14 cellular contexts compared by ENCODE assay signal in genomic region chr6:148192310-148192709, GRCh38.
DNase-seq lines count a peak whose midpoint lies in the region; ATAC-seq and TF ChIP-seq lines count a peak whose summit lies in the region.
"Had no signal": no experiment of that assay in that cellular context is flagged by ENCODE, and none has a peak within 500 bp of the region (broad histone marks: within the 10 kb centered on the region; RNA-seq: fewer than 3 reads in every experiment).

No MANE protein-coding gene starts in this region.

- no peaks in the 10 kb centered on the region for H4K20me1 ChIP-seq in PC-3 (ENCODE audit: low read length)
- no peaks in the 10 kb centered on the region for H4K20me1 ChIP-seq in MM.1S (ENCODE audit: insufficient read depth, low read length)

- peaks cover 41% of the 10 kb centered on the region for H3K4me1 ChIP-seq in PC-3 (ENCODE audit: insufficient read depth, low read length)
- no peaks in the 10 kb centered on the region for H3K4me1 ChIP-seq in MM.1S (ENCODE audit: low read length)
- H3K4me1 ChIP-seq in CD8-positive, alpha-beta T cell (ENCODE audit: insufficient read depth, low read length): no peaks in the 10 kb centered on the region

- intact Hi-C loops in PC-3 (cut with micrococcal nuclease) (loop anchor here (2.0 to 10.0 kb wide), 2 partner anchors 152 to 248 kb away; partner anchors contain the start of gene SASH1), sciatic nerve (cut with DNase I) (no loop called here)
- intact Hi-C loops in CD8-positive, alpha-beta T cell (cut with DNase I, micrococcal nuclease): no loop called here

- H3K79me2 ChIP-seq in PC-3 (ENCODE audit: low read length): no peaks in the 10 kb centered on the region
- H3K79me2 ChIP-seq in MM.1S (ENCODE audit: low read length): no peaks in the 10 kb centered on the region

- peak overlapping the region; percentile 93; the same call in 1 of the 2 replicates for H3K27ac ChIP-seq in C4-2B
- H3K27ac ChIP-seq in PC-3 (ENCODE audit: low read length): peak overlapping the region; percentile 89
- no peak overlapping the region for H3K27ac ChIP-seq in MM.1S (ENCODE audit: low read length)
- no peak overlapping the region for H3K27ac ChIP-seq in CD8-positive, alpha-beta T cell (ENCODE audit: low read depth, low read length)
- H3K27ac ChIP-seq: dorsolateral prefrontal cortex had no signal

- H3K9ac ChIP-seq in PC-3 (ENCODE audit: low read length) (peak overlapping the region; percentile 45), MM.1S (ENCODE audit: low read length) (no peak overlapping the region)

- no peaks in the 10 kb centered on the region for H3K9me3 ChIP-seq in PC-3 (ENCODE audit: low read length)
- no peaks in the 10 kb centered on the region for H3K9me3 ChIP-seq in MM.1S (replicated peaks; ENCODE audit: insufficient read depth, low read length)
- H3K9me3 ChIP-seq in CD8-positive, alpha-beta T cell (ENCODE audit: low read length): no peaks in the 10 kb centered on the region

- H3K36me3 Mint-ChIP-seq in CD8-positive, alpha-beta T cell: no peaks in the 10 kb centered on the region

- H2AFZ ChIP-seq in PC-3 (ENCODE audit: low read length): peak overlapping the region; percentile 24; the same call in 1 of the 2 replicates
- H2AFZ ChIP-seq in MM.1S (ENCODE audit: low read length): no peak overlapping the region

- H3K36me3 ChIP-seq in PC-3 (ENCODE audit: low read depth, low read length): no peaks in the 10 kb centered on the region
- no peaks in the 10 kb centered on the region for H3K36me3 ChIP-seq in MM.1S (replicated peaks; ENCODE audit: insufficient read depth, low read length)
- H3K36me3 ChIP-seq in CD8-positive, alpha-beta T cell (ENCODE audit: insufficient read depth, low read length): no peaks in the 10 kb centered on the region

- peak; percentile 76 for DNase-seq in PC-3
- peak; percentile 98 for DNase-seq in fibroblast of mammary gland (ENCODE audit: low read depth)
- no peak for DNase-seq in sciatic nerve (ENCODE audit: low spot score)
- DNase-seq in MM.1S: no peak
- DNase-seq in CD8-positive, alpha-beta T cell: no peak
- no peak for DNase-seq in iPS-NIHi7 (ENCODE audit: extremely low spot score)
- DNase-seq: activated CD4-positive, alpha-beta T cell treated with anti-CD3 and anti-CD28 coated beads for 1 hour; activated gamma-delta T cell treated with Interleukin-2 at 50 U/mL for 16 hours; dorsolateral prefrontal cortex; Kasumi-1; nucleus accumbens; SIG-M5 had no signal

- H3K4me3 ChIP-seq in PC-3 (ENCODE audit: low read length) (peak overlapping the region; percentile 58), fibroblast of mammary gland (ENCODE audit: control insufficient read depth, low read depth, low read length) (peak overlapping the region; percentile 13), MM.1S (ENCODE audit: low read length) (no peak overlapping the region)
- H3K4me3 ChIP-seq in CD8-positive, alpha-beta T cell (ENCODE audit: low read depth, low read length): no peak overlapping the region
- H3K4me3 ChIP-seq: dorsolateral prefrontal cortex had no signal

- H3K9me3 Mint-ChIP-seq in CD8-positive, alpha-beta T cell: no peaks in the 10 kb centered on the region

- BruUV-seq in PC-3 (replicated peaks; lab: Mats Ljungman, UMichigan): no TSS peak

- no peaks in the 10 kb centered on the region for H3K4me1 Mint-ChIP-seq in CD8-positive, alpha-beta T cell (ENCODE audit: low read depth)

- POLR2A ChIA-PET in PC-3 (lab: Charles Lee; ENCODE audit: unreplicated experiment): interaction anchor here (0.6 kb wide), 1 partner anchor 255 kb away, joined by 3 read pairs; no protein-coding TSS in a partner anchor
- POLR2A ChIA-PET in CD8-positive, alpha-beta T cell (lab: Charles Lee): no interaction called here

- ATAC-seq in PC-3 (peak; percentile 80), sciatic nerve (peak; percentile 96), GM21447 (IDR thresholded peaks at IDR 0.05; ENCODE audit: unreplicated experiment) (no peak)
- no peak for ATAC-seq in CD8-positive, alpha-beta T cell

- CTCF ChIA-PET in PC-3 (lab: Charles Lee): interaction anchor here (1.6 to 2.1 kb wide), 2 partner anchors 12 to 58 kb away, joined by 3 to 18 read pairs; no protein-coding TSS in a partner anchor
- CTCF ChIA-PET in CD8-positive, alpha-beta T cell (lab: Charles Lee): no interaction called here

- TF ChIP-seq CTCF in C4-2B (conservative IDR thresholded peaks at IDR 0.05) (no peak), PC-3 (conservative IDR thresholded peaks at IDR 0.05; ENCODE audit: low read depth, low read length) (no peak), fibroblast of mammary gland (conservative IDR thresholded peaks at IDR 0.05; ENCODE audit: control insufficient read depth, insufficient read depth, low read depth, low read length) (no peak), MM.1S (IDR thresholded peaks at IDR 0.05; ENCODE audit: low read length) (no peak)
- no peak for TF ChIP-seq CTCF in CD8-positive, alpha-beta T cell (IDR thresholded peaks at IDR 0.05)

- no peak overlapping the region for H3K27ac Mint-ChIP-seq in CD8-positive, alpha-beta T cell

- no peaks in the 10 kb centered on the region for H3K9me2 ChIP-seq in PC-3 (replicated peaks; ENCODE audit: low read length)
- no peaks in the 10 kb centered on the region for H3K9me2 ChIP-seq in MM.1S (replicated peaks; ENCODE audit: insufficient read depth, low read length)

- no peak overlapping the region for H3K4me3 Mint-ChIP-seq in CD8-positive, alpha-beta T cell

- H3K27me3 Mint-ChIP-seq in CD8-positive, alpha-beta T cell (ENCODE audit: low read depth): peaks cover 29% of the 10 kb centered on the region

- H3F3A ChIP-seq in PC-3 (ENCODE audit: low read length, unreplicated experiment): peaks cover 5% of the 10 kb centered on the region
- no peaks in the 10 kb centered on the region for H3F3A ChIP-seq in MM.1S (ENCODE audit: insufficient read depth, low read length)

- H3K27me3 ChIP-seq in PC-3 (ENCODE audit: low read length) (no peaks in the 10 kb centered on the region), MM.1S (replicated peaks; ENCODE audit: insufficient read depth, low read length) (peaks cover 22% of the 10 kb centered on the region; the same call in 1 of the 2 replicates)
- H3K27me3 ChIP-seq in CD8-positive, alpha-beta T cell (ENCODE audit: insufficient read depth, low read length): peaks cover 8% of the 10 kb centered on the region

- H3K4me2 ChIP-seq in PC-3 (ENCODE audit: low read length): peak overlapping the region; percentile 83
- H3K4me2 ChIP-seq in MM.1S (ENCODE audit: low read depth, low read length): no peak overlapping the region

Comparison
In these comparisons a context has a peak if more than half of its experiments do, and no peak if none do; other contexts are left out.
1. H3K27ac ChIP-seq: peak in C4-2B (single experiment) and PC-3 (single experiment); none in MM.1S (single experiment) and CD8-positive, alpha-beta T cell (single experiment).
2. ATAC-seq: peak in PC-3 (single experiment) and sciatic nerve (single experiment); none in CD8-positive, alpha-beta T cell (single experiment) and GM21447 (single experiment).
3. DNase-seq: peak in PC-3 (single experiment) and fibroblast of mammary gland (single experiment); none in sciatic nerve (single experiment), MM.1S (single experiment), CD8-positive, alpha-beta T cell (0 of 7) and iPS-NIHi7 (single experiment).
4. H3K4me3 ChIP-seq: peak in PC-3 (single experiment) and fibroblast of mammary gland (single experiment); none in MM.1S (single experiment) and CD8-positive, alpha-beta T cell (single experiment).